2 cellular contexts compared by ENCODE assay signal in the genomic region with DNA sequence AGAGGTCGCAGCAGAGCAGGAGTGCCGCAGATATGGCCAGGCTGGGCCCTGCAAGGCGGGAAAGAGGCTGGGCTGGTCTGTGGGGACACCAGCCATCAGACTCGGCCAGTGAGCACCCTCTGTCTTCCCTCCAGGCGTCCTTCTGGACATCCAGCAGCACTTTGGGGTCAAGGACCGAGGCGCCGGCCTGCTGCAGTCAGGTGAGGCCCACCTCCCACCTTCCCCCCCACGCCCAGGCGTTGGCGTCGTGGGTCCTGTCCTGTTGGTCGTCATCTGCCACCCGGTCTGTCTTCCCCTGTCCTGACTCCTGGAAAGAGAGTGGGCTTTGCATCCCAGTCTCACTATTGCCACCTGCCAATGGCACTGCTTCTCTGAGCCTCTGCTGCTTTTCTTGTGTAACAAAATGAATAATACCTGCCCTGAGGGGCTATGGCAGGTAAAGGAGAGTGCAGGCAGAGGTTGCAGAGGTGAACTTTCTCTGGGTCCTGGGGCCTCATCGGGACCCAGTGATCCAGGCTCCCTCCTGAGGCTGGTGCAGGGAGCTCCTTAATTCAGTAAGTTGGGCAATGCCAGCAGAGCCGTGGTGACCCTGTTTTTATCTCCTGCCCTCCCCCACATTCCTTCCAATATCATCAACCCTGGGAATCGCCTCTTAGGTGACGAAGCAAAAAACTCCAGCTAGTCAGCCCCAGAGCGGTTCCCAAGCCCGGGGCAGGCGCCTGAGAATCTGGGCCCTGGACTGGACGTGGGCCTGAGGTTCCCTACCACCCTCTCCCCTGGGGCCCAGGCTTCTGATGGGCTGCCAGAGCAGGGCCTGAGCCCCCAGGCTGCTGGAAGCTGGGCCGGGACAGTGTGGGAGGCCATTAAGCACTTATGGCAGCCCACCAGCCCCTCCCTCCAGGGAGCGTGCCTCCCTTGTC.
TF ChIP-seq lines count a peak whose summit lies in the region.

No MANE protein-coding gene starts in this region.

TF ChIP-seq in GM23338, 12 proteins besides CTCF, POLR2A, EP300 and RAD21:
- TF ChIP-seq ZNF331 (CRISPR knock-in tag; IDR thresholded peaks at IDR 0.05; ENCODE audit: low read depth) (no peak), STAT1 (IDR thresholded peaks at IDR 0.05; ENCODE audit: unreplicated experiment) (no peak), POLR2AphosphoS5 (IDR thresholded peaks at IDR 0.05; ENCODE audit: low read depth) (no peak), JUNB (IDR thresholded peaks at IDR 0.05; ENCODE audit: unreplicated experiment) (no peak), EZH2phosphoT487 (IDR thresholded peaks at IDR 0.05; ENCODE audit: unreplicated experiment) (no peak), CREB1 (CRISPR knock-in tag; IDR thresholded peaks at IDR 0.05; ENCODE audit: low read depth) (no peak), NANOG (IDR thresholded peaks at IDR 0.05; ENCODE audit: borderline replicate concordance) (no peak)
- TF ChIP-seq, protein P1, sequence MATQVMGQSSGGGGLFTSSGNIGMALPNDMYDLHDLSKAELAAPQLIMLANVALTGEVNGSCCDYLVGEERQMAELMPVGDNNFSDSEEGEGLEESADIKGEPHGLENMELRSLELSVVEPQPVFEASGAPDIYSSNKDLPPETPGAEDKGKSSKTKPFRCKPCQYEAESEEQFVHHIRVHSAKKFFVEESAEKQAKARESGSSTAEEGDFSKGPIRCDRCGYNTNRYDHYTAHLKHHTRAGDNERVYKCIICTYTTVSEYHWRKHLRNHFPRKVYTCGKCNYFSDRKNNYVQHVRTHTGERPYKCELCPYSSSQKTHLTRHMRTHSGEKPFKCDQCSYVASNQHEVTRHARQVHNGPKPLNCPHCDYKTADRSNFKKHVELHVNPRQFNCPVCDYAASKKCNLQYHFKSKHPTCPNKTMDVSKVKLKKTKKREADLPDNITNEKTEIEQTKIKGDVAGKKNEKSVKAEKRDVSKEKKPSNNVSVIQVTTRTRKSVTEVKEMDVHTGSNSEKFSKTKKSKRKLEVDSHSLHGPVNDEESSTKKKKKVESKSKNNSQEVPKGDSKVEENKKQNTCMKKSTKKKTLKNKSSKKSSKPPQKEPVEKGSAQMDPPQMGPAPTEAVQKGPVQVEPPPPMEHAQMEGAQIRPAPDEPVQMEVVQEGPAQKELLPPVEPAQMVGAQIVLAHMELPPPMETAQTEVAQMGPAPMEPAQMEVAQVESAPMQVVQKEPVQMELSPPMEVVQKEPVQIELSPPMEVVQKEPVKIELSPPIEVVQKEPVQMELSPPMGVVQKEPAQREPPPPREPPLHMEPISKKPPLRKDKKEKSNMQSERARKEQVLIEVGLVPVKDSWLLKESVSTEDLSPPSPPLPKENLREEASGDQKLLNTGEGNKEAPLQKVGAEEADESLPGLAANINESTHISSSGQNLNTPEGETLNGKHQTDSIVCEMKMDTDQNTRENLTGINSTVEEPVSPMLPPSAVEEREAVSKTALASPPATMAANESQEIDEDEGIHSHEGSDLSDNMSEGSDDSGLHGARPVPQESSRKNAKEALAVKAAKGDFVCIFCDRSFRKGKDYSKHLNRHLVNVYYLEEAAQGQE (IDR thresholded peaks at IDR 0.05; ENCODE audit: unreplicated experiment) = no peak
- TF ChIP-seq, protein P2, sequence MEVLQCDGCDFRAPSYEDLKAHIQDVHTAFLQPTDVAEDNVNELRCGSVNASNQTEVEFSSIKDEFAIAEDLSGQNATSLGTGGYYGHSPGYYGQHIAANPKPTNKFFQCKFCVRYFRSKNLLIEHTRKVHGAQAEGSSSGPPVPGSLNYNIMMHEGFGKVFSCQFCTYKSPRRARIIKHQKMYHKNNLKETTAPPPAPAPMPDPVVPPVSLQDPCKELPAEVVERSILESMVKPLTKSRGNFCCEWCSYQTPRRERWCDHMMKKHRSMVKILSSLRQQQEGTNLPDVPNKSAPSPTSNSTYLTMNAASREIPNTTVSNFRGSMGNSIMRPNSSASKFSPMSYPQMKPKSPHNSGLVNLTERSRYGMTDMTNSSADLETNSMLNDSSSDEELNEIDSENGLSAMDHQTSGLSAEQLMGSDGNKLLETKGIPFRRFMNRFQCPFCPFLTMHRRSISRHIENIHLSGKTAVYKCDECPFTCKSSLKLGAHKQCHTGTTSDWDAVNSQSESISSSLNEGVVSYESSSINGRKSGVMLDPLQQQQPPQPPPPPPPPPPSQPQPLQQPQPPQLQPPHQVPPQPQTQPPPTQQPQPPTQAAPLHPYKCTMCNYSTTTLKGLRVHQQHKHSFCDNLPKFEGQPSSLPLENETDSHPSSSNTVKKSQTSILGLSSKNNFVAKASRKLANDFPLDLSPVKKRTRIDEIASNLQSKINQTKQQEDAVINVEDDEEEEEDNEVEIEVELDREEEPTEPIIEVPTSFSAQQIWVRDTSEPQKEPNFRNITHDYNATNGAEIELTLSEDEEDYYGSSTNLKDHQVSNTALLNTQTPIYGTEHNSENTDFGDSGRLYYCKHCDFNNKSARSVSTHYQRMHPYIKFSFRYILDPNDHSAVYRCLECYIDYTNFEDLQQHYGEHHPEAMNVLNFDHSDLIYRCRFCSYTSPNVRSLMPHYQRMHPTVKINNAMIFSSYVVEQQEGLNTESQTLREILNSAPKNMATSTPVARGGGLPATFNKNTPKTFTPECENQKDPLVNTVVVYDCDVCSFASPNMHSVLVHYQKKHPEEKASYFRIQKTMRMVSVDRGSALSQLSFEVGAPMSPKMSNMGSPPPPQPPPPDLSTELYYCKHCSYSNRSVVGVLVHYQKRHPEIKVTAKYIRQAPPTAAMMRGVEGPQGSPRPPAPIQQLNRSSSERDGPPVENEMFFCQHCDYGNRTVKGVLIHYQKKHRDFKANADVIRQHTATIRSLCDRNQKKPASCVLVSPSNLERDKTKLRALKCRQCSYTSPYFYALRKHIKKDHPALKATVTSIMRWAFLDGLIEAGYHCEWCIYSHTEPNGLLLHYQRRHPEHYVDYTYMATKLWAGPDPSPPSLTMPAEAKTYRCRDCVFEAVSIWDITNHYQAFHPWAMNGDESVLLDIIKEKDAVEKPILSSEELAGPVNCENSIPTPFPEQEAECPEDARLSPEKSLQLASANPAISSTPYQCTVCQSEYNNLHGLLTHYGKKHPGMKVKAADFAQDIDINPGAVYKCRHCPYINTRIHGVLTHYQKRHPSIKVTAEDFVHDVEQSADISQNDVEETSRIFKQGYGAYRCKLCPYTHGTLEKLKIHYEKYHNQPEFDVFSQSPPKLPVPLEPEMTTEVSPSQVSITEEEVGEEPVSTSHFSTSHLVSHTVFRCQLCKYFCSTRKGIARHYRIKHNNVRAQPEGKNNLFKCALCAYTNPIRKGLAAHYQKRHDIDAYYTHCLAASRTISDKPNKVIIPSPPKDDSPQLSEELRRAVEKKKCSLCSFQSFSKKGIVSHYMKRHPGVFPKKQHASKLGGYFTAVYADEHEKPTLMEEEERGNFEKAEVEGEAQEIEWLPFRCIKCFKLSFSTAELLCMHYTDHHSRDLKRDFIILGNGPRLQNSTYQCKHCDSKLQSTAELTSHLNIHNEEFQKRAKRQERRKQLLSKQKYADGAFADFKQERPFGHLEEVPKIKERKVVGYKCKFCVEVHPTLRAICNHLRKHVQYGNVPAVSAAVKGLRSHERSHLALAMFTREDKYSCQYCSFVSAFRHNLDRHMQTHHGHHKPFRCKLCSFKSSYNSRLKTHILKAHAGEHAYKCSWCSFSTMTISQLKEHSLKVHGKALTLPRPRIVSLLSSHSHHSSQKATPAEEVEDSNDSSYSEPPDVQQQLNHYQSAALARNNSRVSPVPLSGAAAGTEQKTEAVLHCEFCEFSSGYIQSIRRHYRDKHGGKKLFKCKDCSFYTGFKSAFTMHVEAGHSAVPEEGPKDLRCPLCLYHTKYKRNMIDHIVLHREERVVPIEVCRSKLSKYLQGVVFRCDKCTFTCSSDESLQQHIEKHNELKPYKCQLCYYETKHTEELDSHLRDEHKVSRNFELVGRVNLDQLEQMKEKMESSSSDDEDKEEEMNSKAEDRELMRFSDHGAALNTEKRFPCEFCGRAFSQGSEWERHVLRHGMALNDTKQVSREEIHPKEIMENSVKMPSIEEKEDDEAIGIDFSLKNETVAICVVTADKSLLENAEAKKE (CRISPR knock-in tag; IDR thresholded peaks at IDR 0.05) = no peak
TF ChIP-seq in GM23338: peak in this region for 0.

TF ChIP-seq in K562, 482 proteins besides CTCF, POLR2A, EP300 and RAD21:
- peak; percentile 57 for TF ChIP-seq MAFG (tag; conservative IDR thresholded peaks at IDR 0.05)
- TF ChIP-seq, protein P3, sequence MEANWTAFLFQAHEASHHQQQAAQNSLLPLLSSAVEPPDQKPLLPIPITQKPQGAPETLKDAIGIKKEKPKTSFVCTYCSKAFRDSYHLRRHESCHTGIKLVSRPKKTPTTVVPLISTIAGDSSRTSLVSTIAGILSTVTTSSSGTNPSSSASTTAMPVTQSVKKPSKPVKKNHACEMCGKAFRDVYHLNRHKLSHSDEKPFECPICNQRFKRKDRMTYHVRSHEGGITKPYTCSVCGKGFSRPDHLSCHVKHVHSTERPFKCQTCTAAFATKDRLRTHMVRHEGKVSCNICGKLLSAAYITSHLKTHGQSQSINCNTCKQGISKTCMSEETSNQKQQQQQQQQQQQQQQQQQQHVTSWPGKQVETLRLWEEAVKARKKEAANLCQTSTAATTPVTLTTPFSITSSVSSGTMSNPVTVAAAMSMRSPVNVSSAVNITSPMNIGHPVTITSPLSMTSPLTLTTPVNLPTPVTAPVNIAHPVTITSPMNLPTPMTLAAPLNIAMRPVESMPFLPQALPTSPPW (CRISPR knock-in tag; IDR thresholded peaks at IDR 0.05) = no peak
- TF ChIP-seq SNIP1 (IDR thresholded peaks at IDR 0.05; ENCODE audit: low read depth) = no peak
- TF ChIP-seq, protein P4, sequence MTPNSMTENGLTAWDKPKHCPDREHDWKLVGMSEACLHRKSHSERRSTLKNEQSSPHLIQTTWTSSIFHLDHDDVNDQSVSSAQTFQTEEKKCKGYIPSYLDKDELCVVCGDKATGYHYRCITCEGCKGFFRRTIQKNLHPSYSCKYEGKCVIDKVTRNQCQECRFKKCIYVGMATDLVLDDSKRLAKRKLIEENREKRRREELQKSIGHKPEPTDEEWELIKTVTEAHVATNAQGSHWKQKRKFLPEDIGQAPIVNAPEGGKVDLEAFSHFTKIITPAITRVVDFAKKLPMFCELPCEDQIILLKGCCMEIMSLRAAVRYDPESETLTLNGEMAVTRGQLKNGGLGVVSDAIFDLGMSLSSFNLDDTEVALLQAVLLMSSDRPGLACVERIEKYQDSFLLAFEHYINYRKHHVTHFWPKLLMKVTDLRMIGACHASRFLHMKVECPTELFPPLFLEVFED (CRISPR knock-in tag; conservative IDR thresholded peaks at IDR 0.05) = no peak
- TF ChIP-seq, protein P5, sequence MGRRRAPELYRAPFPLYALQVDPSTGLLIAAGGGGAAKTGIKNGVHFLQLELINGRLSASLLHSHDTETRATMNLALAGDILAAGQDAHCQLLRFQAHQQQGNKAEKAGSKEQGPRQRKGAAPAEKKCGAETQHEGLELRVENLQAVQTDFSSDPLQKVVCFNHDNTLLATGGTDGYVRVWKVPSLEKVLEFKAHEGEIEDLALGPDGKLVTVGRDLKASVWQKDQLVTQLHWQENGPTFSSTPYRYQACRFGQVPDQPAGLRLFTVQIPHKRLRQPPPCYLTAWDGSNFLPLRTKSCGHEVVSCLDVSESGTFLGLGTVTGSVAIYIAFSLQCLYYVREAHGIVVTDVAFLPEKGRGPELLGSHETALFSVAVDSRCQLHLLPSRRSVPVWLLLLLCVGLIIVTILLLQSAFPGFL (CRISPR knock-in tag; IDR thresholded peaks at IDR 0.05) = no peak
- peak; percentile 28; the same call in 1 of the 2 replicates for TF ChIP-seq C11orf30 (IDR thresholded peaks at IDR 0.05; ENCODE audit: low read depth)
- TF ChIP-seq CEBPG (CRISPR knock-in tag; IDR thresholded peaks at IDR 0.05) = no peak
- 0 out of 4 replicates have a peak, but pooled peaks of 1 of the 2 experiments have one; percentile 10 for TF ChIP-seq CEBPG (tag; conservative IDR thresholded peaks at IDR 0.05 in 1 of 2, IDR thresholded peaks at IDR 0.05 in 1 of 2)
- TF ChIP-seq, protein P6, sequence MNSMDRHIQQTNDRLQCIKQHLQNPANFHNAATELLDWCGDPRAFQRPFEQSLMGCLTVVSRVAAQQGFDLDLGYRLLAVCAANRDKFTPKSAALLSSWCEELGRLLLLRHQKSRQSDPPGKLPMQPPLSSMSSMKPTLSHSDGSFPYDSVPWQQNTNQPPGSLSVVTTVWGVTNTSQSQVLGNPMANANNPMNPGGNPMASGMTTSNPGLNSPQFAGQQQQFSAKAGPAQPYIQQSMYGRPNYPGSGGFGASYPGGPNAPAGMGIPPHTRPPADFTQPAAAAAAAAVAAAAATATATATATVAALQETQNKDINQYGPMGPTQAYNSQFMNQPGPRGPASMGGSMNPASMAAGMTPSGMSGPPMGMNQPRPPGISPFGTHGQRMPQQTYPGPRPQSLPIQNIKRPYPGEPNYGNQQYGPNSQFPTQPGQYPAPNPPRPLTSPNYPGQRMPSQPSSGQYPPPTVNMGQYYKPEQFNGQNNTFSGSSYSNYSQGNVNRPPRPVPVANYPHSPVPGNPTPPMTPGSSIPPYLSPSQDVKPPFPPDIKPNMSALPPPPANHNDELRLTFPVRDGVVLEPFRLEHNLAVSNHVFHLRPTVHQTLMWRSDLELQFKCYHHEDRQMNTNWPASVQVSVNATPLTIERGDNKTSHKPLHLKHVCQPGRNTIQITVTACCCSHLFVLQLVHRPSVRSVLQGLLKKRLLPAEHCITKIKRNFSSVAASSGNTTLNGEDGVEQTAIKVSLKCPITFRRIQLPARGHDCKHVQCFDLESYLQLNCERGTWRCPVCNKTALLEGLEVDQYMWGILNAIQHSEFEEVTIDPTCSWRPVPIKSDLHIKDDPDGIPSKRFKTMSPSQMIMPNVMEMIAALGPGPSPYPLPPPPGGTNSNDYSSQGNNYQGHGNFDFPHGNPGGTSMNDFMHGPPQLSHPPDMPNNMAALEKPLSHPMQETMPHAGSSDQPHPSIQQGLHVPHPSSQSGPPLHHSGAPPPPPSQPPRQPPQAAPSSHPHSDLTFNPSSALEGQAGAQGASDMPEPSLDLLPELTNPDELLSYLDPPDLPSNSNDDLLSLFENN (IDR thresholded peaks at IDR 0.05; ENCODE audit: low read depth in 2 of 2, low read length in 2 of 2) = no peak
- 0 out of 2 replicates have a peak, but pooled peaks have one; percentile 2 for TF ChIP-seq ZNF316 (IDR thresholded peaks at IDR 0.05)
- TF ChIP-seq NFE2 (IDR thresholded peaks at IDR 0.05; ENCODE audit: low read depth) = peak; percentile 52; the same call in 1 of the 2 replicates
